ENCODE assay signal across 22 cellular contexts in the genomic region with DNA sequence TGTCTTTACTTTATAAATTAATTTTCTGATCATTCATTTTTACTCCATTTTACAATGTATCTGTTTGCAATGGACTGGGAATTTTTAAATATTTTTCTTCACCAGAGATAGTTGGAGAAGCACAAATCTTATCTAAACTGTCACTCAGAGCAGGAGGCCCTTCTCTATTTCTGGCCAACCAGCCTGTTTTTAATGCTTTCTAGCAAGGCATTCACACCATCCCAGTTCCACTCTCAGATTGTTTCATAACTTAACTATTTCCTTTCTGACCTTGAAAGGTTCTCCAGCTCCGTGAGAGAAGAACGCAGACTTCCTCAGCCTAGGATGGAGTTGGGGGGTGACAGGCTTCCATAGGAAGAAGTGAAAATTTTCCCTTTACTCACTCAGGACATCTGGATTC.
A peak's percentile ranks its signal among the peaks of the same experiment; 100 is the strongest.
DNase-seq lines count a peak whose midpoint lies in the region; ATAC-seq and TF ChIP-seq lines count a peak whose summit lies in the region.
"Had no signal": no experiment of that assay in that cellular context is flagged by ENCODE, and none has a peak within 500 bp of the region (broad histone marks: within the 10 kb centered on the region; RNA-seq: fewer than 3 reads in every experiment).

No MANE protein-coding gene starts in this region.

- in situ Hi-C loops in IMR-90 (cut with MboI; ENCODE audit: low sequenced_read_pairs): no loop called here

- no peak overlapping the region for H3K9ac ChIP-seq in IMR-90 (ENCODE audit: low read depth, low read length)

- peaks cover 4% of the 10 kb centered on the region; the same call in 1 of the 2 replicates for H3K9me1 ChIP-seq in IMR-90 (ENCODE audit: insufficient read depth, low read length)

- no peak overlapping the region; the same call in 1 of the 2 replicates for H3K14ac ChIP-seq in IMR-90 (replicated peaks; ENCODE audit: low read depth, low read length)

- TF ChIP-seq RAD21 in IMR-90 (IDR thresholded peaks at IDR 0.05; ENCODE audit: low read length): no peak

- ATAC-seq in IMR-90 (ENCODE audit: low read depth) (no peak), GM18498 (IDR thresholded peaks at IDR 0.05; ENCODE audit: unreplicated experiment) (no peak), GM19328 (IDR thresholded peaks at IDR 0.05; ENCODE audit: unreplicated experiment) (no peak)
- ATAC-seq: CD8-positive, alpha-beta T cell; gastrocnemius medialis; pancreas; upper lobe of right lung had no signal

- H3K36me3 ChIP-seq in IMR-90 (ENCODE audit: control insufficient read depth, insufficient read depth, low read length): no peaks in the 10 kb centered on the region
- H3K36me3 ChIP-seq: colonic mucosa, gastrocnemius medialis, HAP-1, left lung, pancreas, upper lobe of right lung had no signal

- no peak overlapping the region for H2BK5ac ChIP-seq in IMR-90 (ENCODE audit: low read depth, low read length, poor library complexity, severe bottlenecking)

- H3K18ac ChIP-seq in IMR-90 (ENCODE audit: low read depth, low read length): no peak overlapping the region

- dilution Hi-C loops in IMR-90 (cut with HindIII; ENCODE audit: low sequenced_read_pairs, unreplicated experiment): no loop called here

- no peaks in the 10 kb centered on the region for H3K79me1 ChIP-seq in IMR-90 (ENCODE audit: low read depth in 1 of 2, low read length in 2 of 2)

- peak; percentile 8 for DNase-seq in A172 (ENCODE audit: low spot score)
- peak; percentile 46 for DNase-seq in IMR-90
- peak; percentile 83 for DNase-seq in amniotic epithelial cell (ENCODE audit: low read depth)
- peak; percentile 23 for DNase-seq in left kidney (ENCODE audit: low read depth, low spot score)
- DNase-seq in SKM-1 (lab: John Stamatoyannopoulos, UW; ENCODE audit: unreplicated experiment): no peak
- no peak for DNase-seq in COR-L47 (lab: John Stamatoyannopoulos, UW)
- DNase-seq: activated naive CD4-positive, alpha-beta T cell treated with anti-CD3 and anti-CD28 coated beads, Interleukin-2, amount 10 ng/mL, durations not matched to agents 7 days and 5 days; activated T-cell treated with anti-CD3 and anti-CD28 coated beads, Interleukin-2, amount 50 U/mL, for 24 hours; CD8-positive, alpha-beta T cell; colonic mucosa; DND-41; gastrocnemius medialis; NCI-H1105 treated with DMSO at 0.1 percent for 48 hours; NCI-H748 treated with DMSO at 0.1 percent for 48 hours; pancreas; stimulated activated CD4-positive, alpha-beta T cell treated with anti-CD3 and anti-CD28 coated beads, Interleukin-2, amount 100 ng/mL, for 24 hours; upper lobe of right lung had no signal

- H2AK5ac ChIP-seq in IMR-90 (ENCODE audit: low read depth, low read length): no peak overlapping the region

- H2AK9ac ChIP-seq in IMR-90 (replicated peaks; ENCODE audit: low read depth, low read length, poor library complexity): no peak overlapping the region

- intact Hi-C loops in IMR-90 (cut with micrococcal nuclease): loop anchor here (10.0 kb wide), 1 partner anchor 365 kb away; no protein-coding TSS in a partner anchor

- H3K4me3 ChIP-seq in IMR-90 (ENCODE audit: insufficient read depth, low read depth, low read length): no peak overlapping the region
- H3K4me3 ChIP-seq: colonic mucosa, gastrocnemius medialis, HAP-1, left lung, pancreas, upper lobe of right lung had no signal

- H3K9me3 ChIP-seq in IMR-90 (ENCODE audit: control insufficient read depth, insufficient read depth, low read length): no peaks in the 10 kb centered on the region
- H3K9me3 ChIP-seq: colonic mucosa, gastrocnemius medialis, HAP-1, left lung, pancreas, upper lobe of right lung had no signal

- no peak overlapping the region for H4K91ac ChIP-seq in IMR-90 (ENCODE audit: insufficient read depth, low read depth, low read length)

- no peak overlapping the region for H4K5ac ChIP-seq in IMR-90 (ENCODE audit: low read depth, low read length)

- TF ChIP-seq CTCF in IMR-90 (conservative IDR thresholded peaks at IDR 0.05; ENCODE audit: low read depth, low read length): no peak

- no peaks in the 10 kb centered on the region for H4K20me1 ChIP-seq in IMR-90 (ENCODE audit: insufficient read depth, low read length)

- H3K4ac ChIP-seq in IMR-90 (ENCODE audit: low read depth, low read length): no peak overlapping the region

- no peak overlapping the region for H4K8ac ChIP-seq in IMR-90 (ENCODE audit: low read depth in 2 of 2, low read length in 2 of 2)

- no CpG with 5 or more reads among the region's 2 CpGs for WGBS in IMR-90 (ENCODE audit: extremely low coverage in 2 of 2, insufficient read length in 1 of 2), 2 experiments

- H3K23ac ChIP-seq in IMR-90 (ENCODE audit: low read depth, low read length): no peak overlapping the region

- POLR2A ChIA-PET in IMR-90 (lab: Charles Lee; ENCODE audit: unreplicated experiment): interaction anchor here (0.6 kb wide), 1 partner anchor 65 kb away, joined by 3 read pairs; no protein-coding TSS in a partner anchor

- TF ChIP-seq POLR2A in IMR-90 (IDR thresholded peaks at IDR 0.05; ENCODE audit: low read depth, low read length): no peak

- H3K4me1 ChIP-seq in IMR-90 (ENCODE audit: control insufficient read depth, insufficient read depth, low read length): peaks cover 9% of the 10 kb centered on the region
- H3K4me1 ChIP-seq: colonic mucosa, pancreas had no signal

- no peak overlapping the region for H3K27ac ChIP-seq in IMR-90 (ENCODE audit: insufficient read depth, low read length)
- H3K27ac ChIP-seq: colonic mucosa, gastrocnemius medialis, left lung, pancreas, upper lobe of right lung, VCaP had no signal

- no peaks in the 10 kb centered on the region for H3K27me3 ChIP-seq in IMR-90 (ENCODE audit: control insufficient read depth, insufficient read depth, low read length)
- H3K27me3 ChIP-seq: colonic mucosa, gastrocnemius medialis, left lung, pancreas, upper lobe of right lung had no signal

- H2BK120ac ChIP-seq in IMR-90 (ENCODE audit: low read depth, low read length): no peak overlapping the region

- no peak overlapping the region for H2BK20ac ChIP-seq in IMR-90 (ENCODE audit: low read depth, low read length)

- H2AFZ ChIP-seq in IMR-90 (replicated peaks; ENCODE audit: low read length, poor library complexity): no peak overlapping the region

- CTCF ChIA-PET in IMR-90 (lab: Yijun Ruan, JAX): interaction anchor here (0.6 to 0.9 kb wide), 3 partner anchors 10 to 62 kb away, joined by 3 to 4 read pairs (median 3); no protein-coding TSS in a partner anchor

- H3K4me2 ChIP-seq in IMR-90 (ENCODE audit: low read depth, low read length): no peak overlapping the region

- H3K56ac ChIP-seq in IMR-90 (ENCODE audit: extremely low read depth, insufficient read depth, low read length): no peak overlapping the region

- H2BK15ac ChIP-seq in IMR-90 (ENCODE audit: low read depth, low read length): no peak overlapping the region

- BruUV-seq in IMR-90 (replicated peaks; lab: Mats Ljungman, UMichigan): no TSS peak

TF ChIP-seq in IMR-90, 13 proteins besides CTCF, POLR2A, EP300 and RAD21:
- TF ChIP-seq MAZ (IDR thresholded peaks at IDR 0.05; ENCODE audit: borderline replicate concordance, low read depth, low read length) (no peak), NFE2L2 (IDR thresholded peaks at IDR 0.05; ENCODE audit: low read depth, low read length) (no peak), MAFK (IDR thresholded peaks at IDR 0.05; ENCODE audit: low read depth, low read length) (no peak), SMC3 (IDR thresholded peaks at IDR 0.05; ENCODE audit: low read depth, low read length) (no peak), RCOR1 (IDR thresholded peaks at IDR 0.05; ENCODE audit: insufficient replicate concordance, low read length) (no peak), MXI1 (IDR thresholded peaks at IDR 0.05; ENCODE audit: borderline replicate concordance, low read depth, low read length) (no peak), FOS (IDR thresholded peaks at IDR 0.05; ENCODE audit: low read depth, low read length) (no peak), RFX5 (IDR thresholded peaks at IDR 0.05; ENCODE audit: low read depth, low read length) (no peak), CHD1 (IDR thresholded peaks at IDR 0.05; ENCODE audit: low read depth, low read length) (no peak), BHLHE40 (IDR thresholded peaks at IDR 0.05; ENCODE audit: low read depth, low read length) (no peak), CEBPB (IDR thresholded peaks at IDR 0.05; ENCODE audit: low read depth, low read length) (no peak)
- TF ChIP-seq, protein P1, sequence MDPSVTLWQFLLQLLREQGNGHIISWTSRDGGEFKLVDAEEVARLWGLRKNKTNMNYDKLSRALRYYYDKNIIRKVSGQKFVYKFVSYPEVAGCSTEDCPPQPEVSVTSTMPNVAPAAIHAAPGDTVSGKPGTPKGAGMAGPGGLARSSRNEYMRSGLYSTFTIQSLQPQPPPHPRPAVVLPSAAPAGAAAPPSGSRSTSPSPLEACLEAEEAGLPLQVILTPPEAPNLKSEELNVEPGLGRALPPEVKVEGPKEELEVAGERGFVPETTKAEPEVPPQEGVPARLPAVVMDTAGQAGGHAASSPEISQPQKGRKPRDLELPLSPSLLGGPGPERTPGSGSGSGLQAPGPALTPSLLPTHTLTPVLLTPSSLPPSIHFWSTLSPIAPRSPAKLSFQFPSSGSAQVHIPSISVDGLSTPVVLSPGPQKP (IDR thresholded peaks at IDR 0.05; ENCODE audit: borderline replicate concordance, low read depth, low read length): no peak
- TF ChIP-seq, protein P2, sequence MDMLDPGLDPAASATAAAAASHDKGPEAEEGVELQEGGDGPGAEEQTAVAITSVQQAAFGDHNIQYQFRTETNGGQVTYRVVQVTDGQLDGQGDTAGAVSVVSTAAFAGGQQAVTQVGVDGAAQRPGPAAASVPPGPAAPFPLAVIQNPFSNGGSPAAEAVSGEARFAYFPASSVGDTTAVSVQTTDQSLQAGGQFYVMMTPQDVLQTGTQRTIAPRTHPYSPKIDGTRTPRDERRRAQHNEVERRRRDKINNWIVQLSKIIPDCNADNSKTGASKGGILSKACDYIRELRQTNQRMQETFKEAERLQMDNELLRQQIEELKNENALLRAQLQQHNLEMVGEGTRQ (IDR thresholded peaks at IDR 0.05; ENCODE audit: low read depth, low read length): no peak

Comparison
In these comparisons a context has a peak if more than half of its experiments do, and no peak if none do; other contexts are left out.
1. DNase-seq: peak in A172 (single experiment), IMR-90 (single experiment), amniotic epithelial cell (single experiment) and left kidney (single experiment); none in SKM-1 (single experiment) and COR-L47 (single experiment).